Comparison of ENCODE assay signal across 7 cellular contexts in genomic region chr17:45643591-45643990, GRCh38.
"Had no signal": no experiment of that assay in that cellular context is flagged by ENCODE, and none has a peak within 500 bp of the region (broad histone marks: within the 10 kb centered on the region; RNA-seq: fewer than 3 reads in every experiment).

No MANE protein-coding gene starts in this region.

- H3K4me3 Mint-ChIP-seq: GM23338, H9, HFFc6 had no signal

- H3K9me3 Mint-ChIP-seq: GM23338, H9, HFFc6 had no signal

- H3K27ac Mint-ChIP-seq: GM23338, H9, HFFc6 had no signal

- DNase-seq: GM23248, GOT3, H7, H9, HCEC 1CT, HFFc6 had no signal
